In the genomic region with DNA sequence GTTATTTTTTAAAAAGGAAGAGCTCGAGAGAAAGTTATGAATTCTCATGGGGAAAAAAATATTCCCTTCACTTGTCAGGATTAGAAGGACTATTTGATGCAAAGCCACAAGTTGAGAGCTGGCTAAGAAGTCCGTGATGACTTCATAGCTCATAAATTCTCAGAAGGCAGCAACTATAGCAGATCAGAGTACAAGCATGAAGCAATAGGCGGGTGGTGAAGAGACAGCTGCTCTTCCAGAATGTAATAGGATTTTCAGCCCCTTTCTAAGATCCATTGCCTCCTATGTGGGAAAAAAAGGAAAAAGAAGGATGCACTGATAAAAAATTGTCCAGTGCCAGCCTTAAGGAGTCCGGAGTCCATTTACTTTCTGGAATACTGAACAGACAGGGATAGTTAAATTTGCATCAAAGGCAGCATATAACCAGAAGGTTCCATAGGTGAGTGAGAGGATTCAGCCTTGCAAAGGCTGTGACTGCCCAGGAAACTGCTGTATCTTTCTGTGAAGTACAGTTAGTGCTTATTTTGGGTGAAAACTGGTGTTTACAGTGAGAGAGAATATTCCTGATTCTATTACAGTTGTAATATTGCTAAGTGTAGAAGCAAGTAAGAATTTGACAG, we compare ENCODE assay signal across 9 cellular contexts.
DNase-seq lines count a peak whose midpoint lies in the region; ATAC-seq and TF ChIP-seq lines count a peak whose summit lies in the region.
"Had no signal": no experiment of that assay in that cellular context is flagged by ENCODE, and none has a peak within 500 bp of the region (broad histone marks: within the 10 kb centered on the region; RNA-seq: fewer than 3 reads in every experiment).

No MANE protein-coding gene starts in this region.

- no peak overlapping the region for H3K27ac ChIP-seq in right atrium auricular region
- H3K27ac ChIP-seq: RWPE1 had no signal

- peaks cover 0 to 7% of the 10 kb centered on the region in 2 donors for H3K4me1 ChIP-seq in right atrium auricular region

- H3K4me3 ChIP-seq in right atrium auricular region (no peak overlapping the region), cardiac fibroblast (replicated peaks in 1 of 2; ENCODE audit: low read depth in 2 of 2, low read length in 2 of 2) (no peak overlapping the region)

- intact Hi-C loops in Right ventricle myocardium inferior (cut with DNase I): no loop called here

- no peaks in the 10 kb centered on the region for H3K27me3 ChIP-seq in right atrium auricular region

- no peak for DNase-seq in Right ventricle myocardium inferior (ENCODE audit: missing footprints)
- no peak for DNase-seq in right atrium auricular region (ENCODE audit: low spot score)
- DNase-seq in cardiac fibroblast (ENCODE audit: low read depth in 2 of 2): peak; percentile 64 to 70
- DNase-seq in left kidney (ENCODE audit: low read depth, low spot score): peak; percentile 68
- DNase-seq in activated CD4-positive, alpha-beta T cell treated with anti-CD3 and anti-CD28 coated beads, Interleukin-2, amount 50 U/mL, for 48 hours: no peak
- DNase-seq in GM20000 (ENCODE audit: low spot score): no peak

- no peaks in the 10 kb centered on the region for H3K36me3 ChIP-seq in right atrium auricular region

- ATAC-seq in Right ventricle myocardium inferior: peak; percentile 94
- no peak for ATAC-seq in HG03139 (IDR thresholded peaks at IDR 0.05; ENCODE audit: unreplicated experiment)
- ATAC-seq in GM21515 (IDR thresholded peaks at IDR 0.05; ENCODE audit: unreplicated experiment): no peak

- H3K9me3 ChIP-seq in right atrium auricular region: no peaks in the 10 kb centered on the region

- TF ChIP-seq CTCF in right atrium auricular region (IDR thresholded peaks at IDR 0.05) (no peak), cardiac fibroblast (IDR thresholded peaks at IDR 0.05; ENCODE audit: low read depth, low read length) (no peak), GM20000 (IDR thresholded peaks at IDR 0.05; ENCODE audit: extremely low read depth, missing control alignments) (no peak)

Comparison
In these comparisons a context has a peak if more than half of its experiments do, and no peak if none do; other contexts are left out.
1. DNase-seq: peak in cardiac fibroblast (2 of 2) and left kidney (single experiment); none in Right ventricle myocardium inferior (single experiment), right atrium auricular region (single experiment), activated CD4-positive, alpha-beta T cell treated with anti-CD3 and anti-CD28 coated beads, Interleukin-2, amount 50 U/mL, for 48 hours (0 of 2) and GM20000 (single experiment).